1 cellular context compared by ENCODE assay signal in genomic region chr18:32549248-32549842, GRCh38.
TF ChIP-seq lines count a peak whose summit lies in the region.

No MANE protein-coding gene starts in this region.

TF ChIP-seq in HepG2, 621 proteins besides CTCF, POLR2A, EP300 and RAD21 (continued from another document and continues in another):
- TF ChIP-seq, protein P1, sequence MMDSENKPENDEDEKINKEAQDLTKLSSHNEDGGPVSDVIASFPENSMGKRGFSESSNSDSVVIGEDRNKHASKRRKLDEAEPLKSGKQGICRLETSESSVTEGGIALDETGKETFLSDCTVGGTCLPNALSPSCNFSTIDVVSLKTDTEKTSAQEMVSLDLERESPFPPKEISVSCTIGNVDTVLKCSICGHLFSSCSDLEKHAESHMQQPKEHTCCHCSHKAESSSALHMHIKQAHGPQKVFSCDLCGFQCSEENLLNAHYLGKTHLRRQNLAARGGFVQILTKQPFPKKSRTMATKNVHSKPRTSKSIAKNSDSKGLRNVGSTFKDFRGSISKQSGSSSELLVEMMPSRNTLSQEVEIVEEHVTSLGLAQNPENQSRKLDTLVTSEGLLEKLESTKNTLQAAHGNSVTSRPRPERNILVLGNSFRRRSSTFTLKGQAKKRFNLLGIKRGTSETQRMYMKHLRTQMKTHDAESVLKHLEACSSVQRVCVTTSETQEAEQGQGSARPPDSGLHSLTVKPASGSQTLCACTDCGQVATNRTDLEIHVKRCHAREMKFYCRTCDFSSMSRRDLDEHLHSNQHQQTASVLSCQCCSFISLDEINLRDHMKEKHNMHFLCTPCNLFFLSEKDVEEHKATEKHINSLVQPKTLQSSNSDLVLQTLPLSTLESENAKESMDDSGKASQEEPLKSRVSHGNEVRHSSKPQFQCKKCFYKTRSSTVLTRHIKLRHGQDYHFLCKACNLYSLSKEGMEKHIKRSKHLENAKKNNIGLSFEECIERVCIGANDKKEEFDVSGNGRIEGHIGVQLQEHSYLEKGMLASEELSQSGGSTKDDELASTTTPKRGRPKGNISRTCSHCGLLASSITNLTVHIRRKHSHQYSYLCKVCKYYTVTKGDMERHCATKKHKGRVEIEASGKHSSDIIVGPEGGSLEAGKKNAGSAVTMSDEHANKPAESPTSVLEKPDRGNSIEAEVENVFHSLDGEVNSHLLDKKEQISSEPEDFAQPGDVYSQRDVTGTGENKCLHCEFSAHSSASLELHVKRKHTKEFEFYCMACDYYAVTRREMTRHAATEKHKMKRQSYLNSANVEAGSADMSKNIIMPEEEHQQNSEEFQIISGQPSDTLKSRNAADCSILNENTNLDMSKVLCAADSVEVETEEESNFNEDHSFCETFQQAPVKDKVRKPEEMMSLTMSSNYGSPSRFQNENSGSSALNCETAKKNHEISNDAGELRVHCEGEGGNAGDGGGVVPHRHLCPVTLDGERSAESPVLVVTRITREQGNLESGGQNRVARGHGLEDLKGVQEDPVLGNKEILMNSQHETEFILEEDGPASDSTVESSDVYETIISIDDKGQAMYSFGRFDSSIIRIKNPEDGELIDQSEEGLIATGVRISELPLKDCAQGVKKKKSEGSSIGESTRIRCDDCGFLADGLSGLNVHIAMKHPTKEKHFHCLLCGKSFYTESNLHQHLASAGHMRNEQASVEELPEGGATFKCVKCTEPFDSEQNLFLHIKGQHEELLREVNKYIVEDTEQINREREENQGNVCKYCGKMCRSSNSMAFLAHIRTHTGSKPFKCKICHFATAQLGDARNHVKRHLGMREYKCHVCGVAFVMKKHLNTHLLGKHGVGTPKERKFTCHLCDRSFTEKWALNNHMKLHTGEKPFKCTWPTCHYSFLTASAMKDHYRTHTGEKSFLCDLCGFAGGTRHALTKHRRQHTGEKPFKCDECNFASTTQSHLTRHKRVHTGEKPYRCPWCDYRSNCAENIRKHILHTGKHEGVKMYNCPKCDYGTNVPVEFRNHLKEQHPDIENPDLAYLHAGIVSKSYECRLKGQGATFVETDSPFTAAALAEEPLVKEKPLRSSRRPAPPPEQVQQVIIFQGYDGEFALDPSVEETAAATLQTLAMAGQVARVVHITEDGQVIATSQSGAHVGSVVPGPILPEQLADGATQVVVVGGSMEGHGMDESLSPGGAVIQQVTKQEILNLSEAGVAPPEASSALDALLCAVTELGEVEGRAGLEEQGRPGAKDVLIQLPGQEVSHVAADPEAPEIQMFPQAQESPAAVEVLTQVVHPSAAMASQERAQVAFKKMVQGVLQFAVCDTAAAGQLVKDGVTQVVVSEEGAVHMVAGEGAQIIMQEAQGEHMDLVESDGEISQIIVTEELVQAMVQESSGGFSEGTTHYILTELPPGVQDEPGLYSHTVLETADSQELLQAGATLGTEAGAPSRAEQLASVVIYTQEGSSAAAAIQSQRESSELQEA (CRISPR knock-in tag; IDR thresholded peaks at IDR 0.05; ENCODE audit: not compliant biosample characterization), result no peak
- TF ChIP-seq SMAD9 (CRISPR knock-in tag; IDR thresholded peaks at IDR 0.05), result no peak
- TF ChIP-seq ZNF124 (CRISPR knock-in tag; IDR thresholded peaks at IDR 0.05), result no peak
- TF ChIP-seq, protein P2, sequence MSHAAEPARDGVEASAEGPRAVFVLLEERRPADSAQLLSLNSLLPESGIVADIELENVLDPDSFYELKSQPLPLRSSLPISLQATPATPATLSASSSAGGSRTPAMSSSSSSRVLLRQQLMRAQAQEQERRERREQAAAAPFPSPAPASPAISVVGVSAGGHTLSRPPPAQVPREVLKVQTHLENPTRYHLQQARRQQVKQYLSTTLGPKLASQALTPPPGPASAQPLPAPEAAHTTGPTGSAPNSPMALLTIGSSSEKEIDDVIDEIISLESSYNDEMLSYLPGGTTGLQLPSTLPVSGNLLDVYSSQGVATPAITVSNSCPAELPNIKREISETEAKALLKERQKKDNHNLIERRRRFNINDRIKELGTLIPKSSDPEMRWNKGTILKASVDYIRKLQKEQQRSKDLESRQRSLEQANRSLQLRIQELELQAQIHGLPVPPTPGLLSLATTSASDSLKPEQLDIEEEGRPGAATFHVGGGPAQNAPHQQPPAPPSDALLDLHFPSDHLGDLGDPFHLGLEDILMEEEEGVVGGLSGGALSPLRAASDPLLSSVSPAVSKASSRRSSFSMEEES (CRISPR knock-in tag; IDR thresholded peaks at IDR 0.05), result no peak
- TF ChIP-seq CENPX (CRISPR knock-in tag; IDR thresholded peaks at IDR 0.05), result no peak
- no peak for TF ChIP-seq MED1 (CRISPR knock-in tag; IDR thresholded peaks at IDR 0.05)
- no peak for TF ChIP-seq ONECUT2 (CRISPR knock-in tag; IDR thresholded peaks at IDR 0.05)
- peak; percentile 64 for TF ChIP-seq CREB1 (IDR thresholded peaks at IDR 0.05)
- TF ChIP-seq CREB1 (CRISPR knock-in tag; IDR thresholded peaks at IDR 0.05), result peak; percentile 45
- no peak for TF ChIP-seq PRPF4 (IDR thresholded peaks at IDR 0.05; ENCODE audit: low read depth, low read length, poor library complexity, severe bottlenecking)
- no peak for TF ChIP-seq AGO1 (IDR thresholded peaks at IDR 0.05; ENCODE audit: low read depth, low read length, poor library complexity, severe bottlenecking)
- TF ChIP-seq, protein P3, sequence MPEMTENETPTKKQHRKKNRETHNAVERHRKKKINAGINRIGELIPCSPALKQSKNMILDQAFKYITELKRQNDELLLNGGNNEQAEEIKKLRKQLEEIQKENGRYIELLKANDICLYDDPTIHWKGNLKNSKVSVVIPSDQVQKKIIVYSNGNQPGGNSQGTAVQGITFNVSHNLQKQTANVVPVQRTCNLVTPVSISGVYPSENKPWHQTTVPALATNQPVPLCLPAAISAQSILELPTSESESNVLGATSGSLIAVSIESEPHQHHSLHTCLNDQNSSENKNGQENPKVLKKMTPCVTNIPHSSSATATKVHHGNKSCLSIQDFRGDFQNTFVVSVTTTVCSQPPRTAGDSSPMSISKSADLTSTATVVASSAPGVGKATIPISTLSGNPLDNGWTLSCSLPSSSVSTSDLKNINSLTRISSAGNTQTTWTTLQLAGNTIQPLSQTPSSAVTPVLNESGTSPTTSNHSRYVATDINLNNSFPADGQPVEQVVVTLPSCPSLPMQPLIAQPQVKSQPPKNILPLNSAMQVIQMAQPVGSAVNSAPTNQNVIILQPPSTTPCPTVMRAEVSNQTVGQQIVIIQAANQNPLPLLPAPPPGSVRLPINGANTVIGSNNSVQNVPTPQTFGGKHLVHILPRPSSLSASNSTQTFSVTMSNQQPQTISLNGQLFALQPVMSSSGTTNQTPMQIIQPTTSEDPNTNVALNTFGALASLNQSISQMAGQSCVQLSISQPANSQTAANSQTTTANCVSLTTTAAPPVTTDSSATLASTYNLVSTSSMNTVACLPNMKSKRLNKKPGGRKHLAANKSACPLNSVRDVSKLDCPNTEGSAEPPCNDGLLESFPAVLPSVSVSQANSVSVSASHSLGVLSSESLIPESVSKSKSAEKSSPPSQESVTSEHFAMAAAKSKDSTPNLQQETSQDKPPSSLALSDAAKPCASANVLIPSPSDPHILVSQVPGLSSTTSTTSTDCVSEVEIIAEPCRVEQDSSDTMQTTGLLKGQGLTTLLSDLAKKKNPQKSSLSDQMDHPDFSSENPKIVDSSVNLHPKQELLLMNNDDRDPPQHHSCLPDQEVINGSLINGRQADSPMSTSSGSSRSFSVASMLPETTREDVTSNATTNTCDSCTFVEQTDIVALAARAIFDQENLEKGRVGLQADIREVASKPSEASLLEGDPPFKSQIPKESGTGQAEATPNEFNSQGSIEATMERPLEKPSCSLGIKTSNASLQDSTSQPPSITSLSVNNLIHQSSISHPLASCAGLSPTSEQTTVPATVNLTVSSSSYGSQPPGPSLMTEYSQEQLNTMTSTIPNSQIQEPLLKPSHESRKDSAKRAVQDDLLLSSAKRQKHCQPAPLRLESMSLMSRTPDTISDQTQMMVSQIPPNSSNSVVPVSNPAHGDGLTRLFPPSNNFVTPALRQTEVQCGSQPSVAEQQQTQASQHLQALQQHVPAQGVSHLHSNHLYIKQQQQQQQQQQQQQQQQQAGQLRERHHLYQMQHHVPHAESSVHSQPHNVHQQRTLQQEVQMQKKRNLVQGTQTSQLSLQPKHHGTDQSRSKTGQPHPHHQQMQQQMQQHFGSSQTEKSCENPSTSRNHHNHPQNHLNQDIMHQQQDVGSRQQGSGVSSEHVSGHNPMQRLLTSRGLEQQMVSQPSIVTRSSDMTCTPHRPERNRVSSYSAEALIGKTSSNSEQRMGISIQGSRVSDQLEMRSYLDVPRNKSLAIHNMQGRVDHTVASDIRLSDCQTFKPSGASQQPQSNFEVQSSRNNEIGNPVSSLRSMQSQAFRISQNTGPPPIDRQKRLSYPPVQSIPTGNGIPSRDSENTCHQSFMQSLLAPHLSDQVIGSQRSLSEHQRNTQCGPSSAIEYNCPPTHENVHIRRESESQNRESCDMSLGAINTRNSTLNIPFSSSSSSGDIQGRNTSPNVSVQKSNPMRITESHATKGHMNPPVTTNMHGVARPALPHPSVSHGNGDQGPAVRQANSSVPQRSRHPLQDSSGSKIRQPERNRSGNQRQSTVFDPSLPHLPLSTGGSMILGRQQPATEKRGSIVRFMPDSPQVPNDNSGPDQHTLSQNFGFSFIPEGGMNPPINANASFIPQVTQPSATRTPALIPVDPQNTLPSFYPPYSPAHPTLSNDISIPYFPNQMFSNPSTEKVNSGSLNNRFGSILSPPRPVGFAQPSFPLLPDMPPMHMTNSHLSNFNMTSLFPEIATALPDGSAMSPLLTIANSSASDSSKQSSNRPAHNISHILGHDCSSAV (CRISPR knock-in tag; IDR thresholded peaks at IDR 0.05; ENCODE audit: borderline replicate concordance), result no peak
- peak; percentile 28 for TF ChIP-seq XRCC5 (optimal IDR thresholded peaks at IDR 0.05; ENCODE audit: low read length)
- no peak for TF ChIP-seq SP1 (IDR thresholded peaks at IDR 0.05)
- no peak for TF ChIP-seq SP1 (CRISPR knock-in tag; IDR thresholded peaks at IDR 0.05)
- no peak for TF ChIP-seq ZNF224 (CRISPR knock-in tag; IDR thresholded peaks at IDR 0.05)
- no peak for TF ChIP-seq NFYB (CRISPR knock-in tag; IDR thresholded peaks at IDR 0.05)
- TF ChIP-seq ZNF484 (CRISPR knock-in tag; IDR thresholded peaks at IDR 0.05; ENCODE audit: borderline replicate concordance, low read depth), result no peak
- no peak for TF ChIP-seq CHD2 (IDR thresholded peaks at IDR 0.05; ENCODE audit: low read depth, low read length)
- TF ChIP-seq HDAC1 (CRISPR knock-in tag; IDR thresholded peaks at IDR 0.05), result no peak
- no peak for TF ChIP-seq ZBTB33 (CRISPR knock-in tag; IDR thresholded peaks at IDR 0.05)
- TF ChIP-seq, protein P4, sequence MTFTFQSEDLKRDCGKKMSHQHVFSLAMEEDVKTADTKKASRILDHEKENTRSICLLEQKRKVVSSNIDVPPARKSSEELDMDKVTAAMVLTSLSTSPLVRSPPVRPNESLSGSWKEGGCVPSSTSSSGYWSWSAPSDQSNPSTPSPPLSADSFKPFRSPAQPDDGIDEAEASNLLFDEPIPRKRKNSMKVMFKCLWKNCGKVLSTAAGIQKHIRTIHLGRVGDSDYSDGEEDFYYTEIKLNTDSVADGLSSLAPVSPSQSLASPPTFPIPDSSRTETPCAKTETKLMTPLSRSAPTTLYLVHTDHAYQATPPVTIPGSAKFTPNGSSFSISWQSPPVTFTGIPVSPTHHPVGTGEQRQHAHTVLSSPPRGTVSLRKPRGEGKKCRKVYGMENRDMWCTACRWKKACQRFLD (CRISPR knock-in tag; IDR thresholded peaks at IDR 0.05; ENCODE audit: borderline replicate concordance), result no peak
- TF ChIP-seq ZNF569 (CRISPR knock-in tag; IDR thresholded peaks at IDR 0.05; ENCODE audit: borderline replicate concordance), result no peak
- no peak for TF ChIP-seq ZNF770 (CRISPR knock-in tag; IDR thresholded peaks at IDR 0.05)
- no peak for TF ChIP-seq ZNF883 (CRISPR knock-in tag; IDR thresholded peaks at IDR 0.05; ENCODE audit: not compliant biosample characterization)
- no peak for TF ChIP-seq ZNF780A (CRISPR knock-in tag; IDR thresholded peaks at IDR 0.05)
- no peak for TF ChIP-seq PPARG (CRISPR knock-in tag; conservative IDR thresholded peaks at IDR 0.05)
- TF ChIP-seq MYNN (CRISPR knock-in tag; IDR thresholded peaks at IDR 0.05; ENCODE audit: low read depth), result no peak
- no peak for TF ChIP-seq TCF7 (IDR thresholded peaks at IDR 0.05; ENCODE audit: low read depth)
- TF ChIP-seq ZNF574 (CRISPR knock-in tag; IDR thresholded peaks at IDR 0.05), result no peak
- TF ChIP-seq MIXL1 (CRISPR knock-in tag; IDR thresholded peaks at IDR 0.05), result peak; percentile 40; the same call in 1 of the 2 replicates
